13 cellular contexts compared by ENCODE assay signal in the genomic region with DNA sequence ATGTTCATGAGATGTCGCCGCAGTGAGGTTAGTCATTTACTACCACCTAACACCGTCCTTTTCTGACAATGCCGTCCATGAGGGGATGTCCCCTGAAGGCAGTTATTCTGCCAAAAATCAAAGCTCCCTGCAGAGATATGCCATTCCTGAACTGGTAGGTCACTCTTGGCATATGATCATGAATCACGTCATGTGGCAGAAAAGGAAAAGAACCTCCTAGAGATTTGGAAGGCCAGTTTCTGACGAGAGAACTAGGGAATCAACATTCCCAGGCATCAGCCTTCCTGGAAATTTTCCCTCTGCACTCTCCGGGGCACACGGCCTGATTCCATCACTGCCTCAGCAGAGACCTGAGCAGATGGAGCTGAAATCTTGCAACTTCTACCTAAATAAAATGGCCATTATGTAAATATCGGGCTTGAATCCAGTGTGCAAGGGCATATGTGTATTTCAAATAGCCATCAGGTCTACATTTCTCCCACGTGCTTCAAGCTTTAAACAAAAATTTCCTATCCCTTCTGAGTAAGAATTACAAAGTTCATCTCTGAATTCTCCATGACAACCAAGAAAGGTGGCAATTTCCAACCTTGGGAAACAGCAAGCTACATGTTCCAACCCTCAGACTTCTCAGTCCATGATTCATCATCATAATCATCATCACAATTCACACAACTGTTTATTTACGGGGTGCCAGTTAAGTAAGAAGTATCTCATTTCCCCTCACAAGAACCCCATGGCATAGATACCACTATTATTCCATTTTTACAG. TPM values are rescaled to one million over a fixed set of nuclear protein-coding genes. Genes with fewer than 3 reads are reported as not detected.
A peak's percentile ranks its signal among the peaks of the same experiment; 100 is the strongest.
DNase-seq lines count a peak whose midpoint lies in the region; ATAC-seq and TF ChIP-seq lines count a peak whose summit lies in the region.
"Had no signal": no experiment of that assay in that cellular context is flagged by ENCODE, and none has a peak within 500 bp of the region (broad histone marks: within the 10 kb centered on the region; RNA-seq: fewer than 3 reads in every experiment).

No MANE protein-coding gene starts in this region.

- POLR2A ChIA-PET in BJ (lab: Charles Lee) = no interaction called here

- DNase-seq in BJ (ENCODE audit: low read depth) (peak; percentile 50), M059J (ENCODE audit: low read depth) (peak; percentile 89), myocyte (ENCODE audit: low read depth) (peak; percentile 27), NCI-H2081 treated with DMSO at 0.1 percent for 48 hours (lab: John Stamatoyannopoulos, UW) (no peak)
- no peak for DNase-seq in stimulated activated effector memory CD8-positive, alpha-beta T cell treated with anti-CD3 and anti-CD28 coated beads, Interleukin-12 subunit alpha, Interleukin-12 subunit beta, amount 100 ng/mL, for 72 hours (ENCODE audit: low spot score in 2 of 2)
- no peak for DNase-seq in activated CD4-positive, alpha-beta T cell treated with anti-CD3 and anti-CD28 coated beads, Interleukin-2, amount 10 ng/mL, durations not matched to agents 24 days and 14 days
- DNase-seq: activated CD8-positive, alpha-beta memory T cell treated with anti-CD3 and anti-CD28 coated beads, Interleukin-2, amount 50 U/mL, for 48 hours; adrenal gland; CD4-positive, alpha-beta T cell; MM.1S; Peyer's patch had no signal

- no peaks in the 10 kb centered on the region for H3K36me3 ChIP-seq in BJ (ENCODE audit: control insufficient read depth, insufficient read depth, low read length)
- H3K36me3 ChIP-seq: adrenal gland, Peyer's patch had no signal

- TF ChIP-seq CTCF in BJ (IDR thresholded peaks at IDR 0.05; ENCODE audit: insufficient read depth, low read depth, low read length) = no peak

- H3K9me3 Mint-ChIP-seq in stimulated activated effector memory CD8-positive, alpha-beta T cell treated with anti-CD3 and anti-CD28 coated beads, Interleukin-12 subunit alpha, Interleukin-12 subunit beta, amount 100 ng/mL, for 72 hours = no peaks in the 10 kb centered on the region
- no peaks in the 10 kb centered on the region for H3K9me3 Mint-ChIP-seq in activated CD4-positive, alpha-beta T cell treated with anti-CD3 and anti-CD28 coated beads, Interleukin-2, amount 10 ng/mL, durations not matched to agents 24 days and 14 days
- H3K9me3 Mint-ChIP-seq: CD4-positive, alpha-beta T cell had no signal

- peaks cover 2% of the 10 kb centered on the region for H3K27me3 Mint-ChIP-seq in activated CD4-positive, alpha-beta T cell treated with anti-CD3 and anti-CD28 coated beads, Interleukin-2, amount 10 ng/mL, durations not matched to agents 24 days and 14 days

- no peak overlapping the region for H3K4me3 Mint-ChIP-seq in stimulated activated effector memory CD8-positive, alpha-beta T cell treated with anti-CD3 and anti-CD28 coated beads, Interleukin-12 subunit alpha, Interleukin-12 subunit beta, amount 100 ng/mL, for 72 hours
- no peak overlapping the region for H3K4me3 Mint-ChIP-seq in activated CD4-positive, alpha-beta T cell treated with anti-CD3 and anti-CD28 coated beads, Interleukin-2, amount 10 ng/mL, durations not matched to agents 24 days and 14 days
- H3K4me3 Mint-ChIP-seq: CD4-positive, alpha-beta T cell had no signal

- CTCF ChIA-PET in BJ (lab: Yijun Ruan, JAX) = interaction anchor here (1.4 kb wide), 1 partner anchor 16 kb away, joined by 3 read pairs; no protein-coding TSS in a partner anchor

- H3K27me3 ChIP-seq in BJ (ENCODE audit: control insufficient read depth, insufficient read depth, low read length) = no peaks in the 10 kb centered on the region
- H3K27me3 ChIP-seq: adrenal gland, Peyer's patch had no signal

- H3K4me1 Mint-ChIP-seq in stimulated activated effector memory CD8-positive, alpha-beta T cell treated with anti-CD3 and anti-CD28 coated beads, Interleukin-12 subunit alpha, Interleukin-12 subunit beta, amount 100 ng/mL, for 72 hours = no peaks in the 10 kb centered on the region
- H3K4me1 Mint-ChIP-seq in activated CD4-positive, alpha-beta T cell treated with anti-CD3 and anti-CD28 coated beads, Interleukin-2, amount 10 ng/mL, durations not matched to agents 24 days and 14 days = no peaks in the 10 kb centered on the region

- H3K4me3 ChIP-seq in BJ (ENCODE audit: low read depth, low read length) = no peak overlapping the region
- H3K4me3 ChIP-seq: adrenal gland, Peyer's patch had no signal

- intact Hi-C loops in activated CD4-positive, alpha-beta T cell treated with anti-CD3 and anti-CD28 coated beads, Interleukin-2, amount 10 ng/mL, durations not matched to agents 24 days and 14 days (cut with micrococcal nuclease) = no loop called here

- no peak for ATAC-seq in HG02623 (IDR thresholded peaks at IDR 0.05; ENCODE audit: unreplicated experiment)
- no peak for ATAC-seq in stimulated activated effector memory CD8-positive, alpha-beta T cell treated with anti-CD3 and anti-CD28 coated beads, Interleukin-12 subunit alpha, Interleukin-12 subunit beta, amount 100 ng/mL, for 72 hours

- no peak overlapping the region for H3K27ac Mint-ChIP-seq in stimulated activated effector memory CD8-positive, alpha-beta T cell treated with anti-CD3 and anti-CD28 coated beads, Interleukin-12 subunit alpha, Interleukin-12 subunit beta, amount 100 ng/mL, for 72 hours
- no peak overlapping the region for H3K27ac Mint-ChIP-seq in activated CD4-positive, alpha-beta T cell treated with anti-CD3 and anti-CD28 coated beads, Interleukin-2, amount 10 ng/mL, durations not matched to agents 24 days and 14 days
- H3K27ac Mint-ChIP-seq: CD4-positive, alpha-beta T cell had no signal

- H3K36me3 Mint-ChIP-seq in stimulated activated effector memory CD8-positive, alpha-beta T cell treated with anti-CD3 and anti-CD28 coated beads, Interleukin-12 subunit alpha, Interleukin-12 subunit beta, amount 100 ng/mL, for 72 hours = no peaks in the 10 kb centered on the region
- H3K36me3 Mint-ChIP-seq in activated CD4-positive, alpha-beta T cell treated with anti-CD3 and anti-CD28 coated beads, Interleukin-2, amount 10 ng/mL, durations not matched to agents 24 days and 14 days (ENCODE audit: low read depth) = no peaks in the 10 kb centered on the region

- peak overlapping the region; percentile 43 for H3K27ac ChIP-seq in cingulate gyrus (ENCODE audit: low read depth, low read length)
- H3K27ac ChIP-seq: adrenal gland, Peyer's patch had no signal

RNA-seq across cellular contexts. Expression of gene AMPH, which starts 46.5 kb away (rescaled TPM):
- 1.5 and 1.6 TPM in 2 replicates for polyA plus RNA-seq in BJ (2011; rRNA removed)
- 1.4 and 1.8 TPM in 2 replicates for polyA minus RNA-seq in BJ (2011; rRNA and poly(A)+ RNA removed)
- 1.9 and 3.1 TPM in 2 replicates for total RNA-seq in M059J (2014; rRNA removed; shearing (Covaris generic))
- total RNA-seq in myocyte = not detected in 2 replicates
- 0.03 TPM for polyA plus RNA-seq in myocyte (2012)
- total RNA-seq in activated CD4-positive, alpha-beta T cell treated with anti-CD3 and anti-CD28 coated beads, Interleukin-2, amount 10 ng/mL, durations not matched to agents 24 days and 14 days = not detected in 2 replicates
- total RNA-seq: CD4-positive, alpha-beta T cell had no signal

Comparison
In these comparisons a context has a peak if more than half of its experiments do, and no peak if none do; other contexts are left out.
1. DNase-seq: peak in BJ (single experiment), M059J (single experiment) and myocyte (single experiment); none in stimulated activated effector memory CD8-positive, alpha-beta T cell treated with anti-CD3 and anti-CD28 coated beads, Interleukin-12 subunit alpha, Interleukin-12 subunit beta, amount 100 ng/mL, for 72 hours (0 of 2), NCI-H2081 treated with DMSO at 0.1 percent for 48 hours (single experiment) and activated CD4-positive, alpha-beta T cell treated with anti-CD3 and anti-CD28 coated beads, Interleukin-2, amount 10 ng/mL, durations not matched to agents 24 days and 14 days (single experiment).